Comparison of ENCODE assay signal across 1 cellular context in the genomic region with DNA sequence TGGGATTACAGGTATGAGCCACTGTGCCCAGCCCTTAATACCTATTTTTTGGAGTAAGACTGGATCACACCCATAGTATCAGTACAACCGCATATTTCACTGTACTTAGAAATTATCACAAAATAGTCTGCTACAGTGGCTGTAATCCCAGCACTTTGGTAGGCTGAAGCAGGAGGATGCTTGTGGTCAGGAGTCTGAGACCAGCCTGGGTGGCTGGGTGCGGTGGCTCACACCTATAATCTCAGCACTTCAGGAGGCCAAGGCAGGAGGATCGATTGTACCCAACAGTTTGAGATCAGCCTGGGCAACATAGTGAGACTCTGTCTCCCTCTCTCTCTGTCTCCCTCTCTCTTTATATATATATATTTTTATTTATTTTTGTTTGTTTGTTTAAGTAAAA.
TF ChIP-seq lines count a peak whose summit lies in the region.

No MANE protein-coding gene starts in this region.

TF ChIP-seq in IMR-90, 13 proteins besides CTCF, POLR2A, EP300 and RAD21:
- TF ChIP-seq NFE2L2 (IDR thresholded peaks at IDR 0.05; ENCODE audit: low read depth, low read length) (no peak), BHLHE40 (IDR thresholded peaks at IDR 0.05; ENCODE audit: low read depth, low read length) (no peak), FOS (IDR thresholded peaks at IDR 0.05; ENCODE audit: low read depth, low read length) (no peak), MAFK (IDR thresholded peaks at IDR 0.05; ENCODE audit: low read depth, low read length) (no peak), SMC3 (IDR thresholded peaks at IDR 0.05; ENCODE audit: low read depth, low read length) (no peak), RCOR1 (IDR thresholded peaks at IDR 0.05; ENCODE audit: insufficient replicate concordance, low read length) (no peak), RFX5 (IDR thresholded peaks at IDR 0.05; ENCODE audit: low read depth, low read length) (no peak), MAZ (IDR thresholded peaks at IDR 0.05; ENCODE audit: borderline replicate concordance, low read depth, low read length) (no peak), CEBPB (IDR thresholded peaks at IDR 0.05; ENCODE audit: low read depth, low read length) (no peak), MXI1 (IDR thresholded peaks at IDR 0.05; ENCODE audit: borderline replicate concordance, low read depth, low read length) (no peak), CHD1 (IDR thresholded peaks at IDR 0.05; ENCODE audit: low read depth, low read length) (no peak)
- TF ChIP-seq, protein P1, sequence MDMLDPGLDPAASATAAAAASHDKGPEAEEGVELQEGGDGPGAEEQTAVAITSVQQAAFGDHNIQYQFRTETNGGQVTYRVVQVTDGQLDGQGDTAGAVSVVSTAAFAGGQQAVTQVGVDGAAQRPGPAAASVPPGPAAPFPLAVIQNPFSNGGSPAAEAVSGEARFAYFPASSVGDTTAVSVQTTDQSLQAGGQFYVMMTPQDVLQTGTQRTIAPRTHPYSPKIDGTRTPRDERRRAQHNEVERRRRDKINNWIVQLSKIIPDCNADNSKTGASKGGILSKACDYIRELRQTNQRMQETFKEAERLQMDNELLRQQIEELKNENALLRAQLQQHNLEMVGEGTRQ (IDR thresholded peaks at IDR 0.05; ENCODE audit: low read depth, low read length): no peak
- TF ChIP-seq, protein P2, sequence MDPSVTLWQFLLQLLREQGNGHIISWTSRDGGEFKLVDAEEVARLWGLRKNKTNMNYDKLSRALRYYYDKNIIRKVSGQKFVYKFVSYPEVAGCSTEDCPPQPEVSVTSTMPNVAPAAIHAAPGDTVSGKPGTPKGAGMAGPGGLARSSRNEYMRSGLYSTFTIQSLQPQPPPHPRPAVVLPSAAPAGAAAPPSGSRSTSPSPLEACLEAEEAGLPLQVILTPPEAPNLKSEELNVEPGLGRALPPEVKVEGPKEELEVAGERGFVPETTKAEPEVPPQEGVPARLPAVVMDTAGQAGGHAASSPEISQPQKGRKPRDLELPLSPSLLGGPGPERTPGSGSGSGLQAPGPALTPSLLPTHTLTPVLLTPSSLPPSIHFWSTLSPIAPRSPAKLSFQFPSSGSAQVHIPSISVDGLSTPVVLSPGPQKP (IDR thresholded peaks at IDR 0.05; ENCODE audit: borderline replicate concordance, low read depth, low read length): no peak
